ENCODE assay signal across 30 cellular contexts in the genomic region with DNA sequence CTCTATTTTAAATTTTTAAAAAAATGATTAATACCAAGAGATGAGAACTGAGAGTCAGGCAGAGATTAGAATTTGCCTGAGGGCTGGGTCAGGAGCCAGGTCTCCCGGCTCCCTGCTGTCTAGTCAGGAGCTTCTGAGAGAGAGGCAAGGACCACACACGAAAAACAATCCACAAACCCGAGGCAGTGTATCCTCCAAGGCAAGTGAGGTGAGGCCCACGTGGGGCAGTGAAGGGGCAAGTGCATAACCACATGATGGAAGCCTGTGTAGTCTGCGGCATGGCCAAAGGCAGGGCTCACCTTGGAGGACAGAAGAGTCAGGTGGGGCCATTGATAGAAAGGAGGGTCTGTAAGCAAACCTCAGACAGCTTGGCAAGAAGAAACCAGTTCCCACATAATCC.
"Had no signal": no experiment of that assay in that cellular context is flagged by ENCODE, and none has a peak within 500 bp of the region (broad histone marks: within the 10 kb centered on the region; RNA-seq: fewer than 3 reads in every experiment).

No MANE protein-coding gene starts in this region.

- H3K27ac Mint-ChIP-seq: dendritic cell treated with granulocyte-macrophage colony-stimulating factor and Interleukin-4, amounts not matched to agents 40 ng/mL and 50 ng/mL, for 4 days; immature natural killer cell; memory B cell; naive B cell; natural killer cell treated with Interleukin-12 subunit alpha and Interleukin-12 subunit beta and Interleukin-15 and Interleukin-18, amount 100 ng/mL, for 72 hours; stimulated activated effector memory CD8-positive, alpha-beta T cell treated with anti-CD3 and anti-CD28 coated beads, Interleukin-12 subunit alpha, Interleukin-12 subunit beta, amount 100 ng/mL, for 72 hours had no signal

- ATAC-seq: foreskin keratinocyte; gastroesophageal sphincter; left ventricle myocardium superior; mucosa of descending colon; natural killer cell treated with Interleukin-12 subunit alpha and Interleukin-12 subunit beta and Interleukin-15 and Interleukin-18, amount 100 ng/mL, for 72 hours; psoas muscle; right cardiac atrium; stimulated activated effector memory CD8-positive, alpha-beta T cell treated with anti-CD3 and anti-CD28 coated beads, Interleukin-12 subunit alpha, Interleukin-12 subunit beta, amount 100 ng/mL, for 72 hours had no signal

- H3K27me3 ChIP-seq: colonic mucosa, neural progenitor cell, testis, tibial artery had no signal

- H3K4me1 ChIP-seq: colonic mucosa, foreskin keratinocyte, psoas muscle, testis, tibial artery had no signal

- H3K4me3 Mint-ChIP-seq: dendritic cell treated with granulocyte-macrophage colony-stimulating factor and Interleukin-4, amounts not matched to agents 40 ng/mL and 50 ng/mL, for 4 days; immature natural killer cell; memory B cell; mesothelial cell of epicardium; naive B cell; natural killer cell treated with Interleukin-12 subunit alpha and Interleukin-12 subunit beta and Interleukin-15 and Interleukin-18, amount 100 ng/mL, for 72 hours; neural progenitor cell; stimulated activated effector memory CD8-positive, alpha-beta T cell treated with anti-CD3 and anti-CD28 coated beads, Interleukin-12 subunit alpha, Interleukin-12 subunit beta, amount 100 ng/mL, for 72 hours; type B pancreatic cell had no signal

- H3K27me3 Mint-ChIP-seq: type B pancreatic cell had no signal

- H3K4me3 ChIP-seq: colonic mucosa, esophagus muscularis mucosa, gastroesophageal sphincter, lung, mucosa of descending colon, neural progenitor cell, psoas muscle, smooth muscle cell, stomach, testis, tibial artery had no signal

- H3K27ac ChIP-seq: colonic mucosa, esophagus muscularis mucosa, foreskin keratinocyte, gastroesophageal sphincter, neural progenitor cell, psoas muscle, stomach, testis, tibial artery had no signal

- H3K9me3 ChIP-seq: colonic mucosa, esophagus muscularis mucosa, gastroesophageal sphincter, mucosa of descending colon, psoas muscle, stomach, testis, tibial artery had no signal

- H3K4me1 Mint-ChIP-seq: immature natural killer cell had no signal

- H3K36me3 ChIP-seq: colonic mucosa, gastroesophageal sphincter, neural progenitor cell, stomach had no signal

- DNase-seq: central memory CD4-positive, alpha-beta T cell; colonic mucosa; effector CD8-positive, alpha-beta T cell; foreskin keratinocyte; hypothalamus; immature natural killer cell; islet precursor cell; left ventricle myocardium superior; mucosa of descending colon; naive B cell; nucleus accumbens; psoas muscle; right cardiac atrium; stimulated activated CD4-positive, alpha-beta T cell treated with anti-CD3 and anti-CD28 coated beads, Interleukin-2, amount 100 ng/mL, for 24 hours; stimulated activated CD4-positive, alpha-beta T cell treated with anti-CD3 and anti-CD28 coated beads, Interleukin-4, amount 100 ng/mL, for 24 hours; stimulated activated naive CD4-positive, alpha-beta T cell treated with Interleukin-2 at 50 U/mL for 16 hours; stomach; testis had no signal

- H3K36me3 Mint-ChIP-seq: immature natural killer cell; memory B cell; mesothelial cell of epicardium; naive B cell; natural killer cell treated with Interleukin-12 subunit alpha and Interleukin-12 subunit beta and Interleukin-15 and Interleukin-18, amount 100 ng/mL, for 72 hours; stimulated activated effector memory CD8-positive, alpha-beta T cell treated with anti-CD3 and anti-CD28 coated beads, Interleukin-12 subunit alpha, Interleukin-12 subunit beta, amount 100 ng/mL, for 72 hours had no signal

- H3K9ac ChIP-seq: neural progenitor cell had no signal

- H3K9me3 Mint-ChIP-seq: dendritic cell treated with granulocyte-macrophage colony-stimulating factor and Interleukin-4, amounts not matched to agents 40 ng/mL and 50 ng/mL, for 4 days; memory B cell; mesothelial cell of epicardium; naive B cell; natural killer cell treated with Interleukin-12 subunit alpha and Interleukin-12 subunit beta and Interleukin-15 and Interleukin-18, amount 100 ng/mL, for 72 hours; neural progenitor cell; stimulated activated effector memory CD8-positive, alpha-beta T cell treated with anti-CD3 and anti-CD28 coated beads, Interleukin-12 subunit alpha, Interleukin-12 subunit beta, amount 100 ng/mL, for 72 hours; type B pancreatic cell had no signal
